14 cellular contexts compared by ENCODE assay signal in genomic region chrX:70176938-70177533, GRCh38. TPM values are rescaled to one million over a fixed set of nuclear protein-coding genes. Genes with fewer than 3 reads are reported as not detected.
A peak's percentile ranks its signal among the peaks of the same experiment; 100 is the strongest.
DNase-seq lines count a peak whose midpoint lies in the region; ATAC-seq and TF ChIP-seq lines count a peak whose summit lies in the region.
"Had no signal": no experiment of that assay in that cellular context is flagged by ENCODE, and none has a peak within 500 bp of the region (broad histone marks: within the 10 kb centered on the region; RNA-seq: fewer than 3 reads in every experiment).

Gene DGAT2L6 (plus strand): TSS chrX:70177483. CDS start chrX:70177583, 100 bp downstream.

- peak; percentile 7 for DNase-seq in GM20000 (ENCODE audit: low spot score)
- peak; percentile 16 for DNase-seq in SK-N-DZ (ENCODE audit: low spot score)
- no peak for DNase-seq in DMS53 treated with DMSO at 0.1 percent for 48 hours (lab: John Stamatoyannopoulos, UW; ENCODE audit: unreplicated experiment)
- no peak for DNase-seq in activated naive CD4-positive, alpha-beta T cell treated with Interleukin-2 at 50 U/mL for 16 hours
- no peak for DNase-seq in NCI-H510A (lab: John Stamatoyannopoulos, UW)
- no peak for DNase-seq in NCI-H146 treated with DMSO at 0.1 percent for 48 hours (lab: John Stamatoyannopoulos, UW; ENCODE audit: unreplicated experiment)
- DNase-seq: DMS53, HCEC 1CT, MG63, right cardiac atrium, SHP77 treated with DMSO at 0.1 percent for 48 hours had no signal

- TF ChIP-seq CTCF in GM20000 (IDR thresholded peaks at IDR 0.05; ENCODE audit: extremely low read depth, missing control alignments), result no peak

- ATAC-seq in GM18498 (IDR thresholded peaks at IDR 0.05; ENCODE audit: unreplicated experiment) (peak; percentile 68), HG03354 (IDR thresholded peaks at IDR 0.05; ENCODE audit: poor library complexity, severe bottlenecking, unreplicated experiment) (peak; percentile 80)
- ATAC-seq: right cardiac atrium had no signal

RNA-seq across cellular contexts. Expression of gene DGAT2L6, which starts in this region (rescaled TPM):
- polyA plus RNA-seq in SK-N-DZ (2014; cell fraction: cytosol; rRNA removed), result not detected in 2 replicates
- polyA plus RNA-seq in SK-N-DZ (2014; cell fraction: nucleus; rRNA removed), result not detected in 2 replicates
- polyA plus RNA-seq: liver, right cardiac atrium had no signal

Comparison
In these comparisons a context has a peak if more than half of its experiments do, and no peak if none do; other contexts are left out.
1. DNase-seq: peak in GM20000 (single experiment) and SK-N-DZ (single experiment); none in DMS53 treated with DMSO at 0.1 percent for 48 hours (single experiment), activated naive CD4-positive, alpha-beta T cell treated with Interleukin-2 at 50 U/mL for 16 hours (single experiment), NCI-H510A (single experiment) and NCI-H146 treated with DMSO at 0.1 percent for 48 hours (single experiment).